ENCODE assay signal across 12 cellular contexts in the genomic region with DNA sequence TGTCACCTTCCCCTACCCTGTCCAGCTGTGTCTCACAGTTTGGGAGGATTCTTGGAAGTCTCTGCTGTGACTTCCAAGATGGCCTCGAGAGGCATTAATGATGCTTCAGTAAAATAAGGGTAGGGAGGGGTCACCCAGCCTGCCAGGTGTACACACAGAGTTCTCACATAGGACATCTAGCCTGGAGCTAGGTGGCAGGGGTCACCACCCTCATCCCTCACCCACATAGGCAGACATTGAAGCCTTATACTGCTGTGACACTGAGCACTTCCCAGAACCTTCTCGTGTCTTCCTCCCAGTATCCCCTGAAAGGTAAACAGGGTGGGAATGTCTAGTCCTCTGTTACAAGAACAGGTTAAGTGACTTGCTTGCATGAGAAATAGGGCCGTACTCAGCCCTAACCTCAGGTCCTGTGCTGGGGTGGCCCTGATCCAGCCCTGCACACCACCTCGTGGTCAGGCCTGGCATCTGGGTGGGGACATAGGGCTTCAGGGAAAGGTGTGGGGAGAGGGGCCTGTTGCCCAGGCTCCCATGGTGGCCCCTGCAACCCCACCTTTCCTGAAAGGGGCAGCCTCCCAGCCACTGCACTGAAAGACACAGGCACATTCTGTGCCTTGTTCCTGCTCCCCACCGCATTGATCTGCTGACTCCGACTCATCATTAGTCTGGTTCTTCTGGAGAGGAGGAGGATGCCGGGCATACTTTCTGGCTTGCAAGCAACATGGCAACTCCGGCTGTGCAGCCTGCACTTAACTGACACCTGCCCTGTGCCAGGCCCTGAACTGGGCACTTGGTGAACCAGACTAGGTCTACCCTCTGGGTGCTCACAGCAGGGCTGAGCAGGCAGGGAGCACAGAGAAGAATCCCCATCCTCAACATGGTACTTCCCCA. TPM values are rescaled to one million over a fixed set of nuclear protein-coding genes. Genes with fewer than 3 reads are reported as not detected.
DNase-seq lines count a peak whose midpoint lies in the region.
"Had no signal": no experiment of that assay in that cellular context is flagged by ENCODE, and none has a peak within 500 bp of the region (broad histone marks: within the 10 kb centered on the region; RNA-seq: fewer than 3 reads in every experiment).

No MANE protein-coding gene starts in this region.

- no peaks in the 10 kb centered on the region for H3K9me3 ChIP-seq in endocrine pancreas (ENCODE audit: control insufficient read depth, low read length)
- H3K9me3 ChIP-seq in muscle layer of colon (ENCODE audit: low read length), result no peaks in the 10 kb centered on the region
- H3K9me3 ChIP-seq: SJSA1 had no signal

- no peaks in the 10 kb centered on the region for H3K27me3 ChIP-seq in endocrine pancreas (ENCODE audit: control insufficient read depth, insufficient read depth, low read length)
- H3K27me3 ChIP-seq in muscle layer of colon (ENCODE audit: control insufficient read depth in 1 of 2, insufficient read depth in 2 of 2, low read length in 2 of 2), result no peaks in the 10 kb centered on the region

- no peaks in the 10 kb centered on the region for H3K36me3 ChIP-seq in endocrine pancreas (ENCODE audit: control insufficient read depth, insufficient read depth, low read length)
- H3K36me3 ChIP-seq in muscle layer of colon (ENCODE audit: insufficient read depth, low read length), result peaks cover 16% of the 10 kb centered on the region

- H3K4me3 ChIP-seq in endocrine pancreas (ENCODE audit: control insufficient read depth, insufficient read depth, low read length) (no peak overlapping the region), muscle layer of colon (ENCODE audit: low read depth in 1 of 2, low read length in 2 of 2) (no peak overlapping the region)
- H3K4me3 ChIP-seq: SJSA1 had no signal

- H3K27ac ChIP-seq in muscle layer of colon (ENCODE audit: low read depth, low read length), result peak overlapping the region; percentile 75
- H3K27ac ChIP-seq: HL-60, SJSA1 had no signal

- peak; percentile 36 for DNase-seq in AG08395 (ENCODE audit: low spot score)
- DNase-seq in HT1080 (ENCODE audit: low read depth), result peak; percentile 64
- DNase-seq in DMS79 (lab: John Stamatoyannopoulos, UW), result no peak
- DNase-seq in NCI-H1092 treated with DMSO at 0.1 percent for 48 hours (lab: John Stamatoyannopoulos, UW), result no peak
- no peak for DNase-seq in activated CD8-positive, alpha-beta memory T cell treated with anti-CD3 and anti-CD28 coated beads, Interleukin-2, amount 50 U/mL, for 48 hours
- no peak for DNase-seq in NCI-H1105 treated with DMSO at 0.1 percent for 48 hours (lab: John Stamatoyannopoulos, UW)
- DNase-seq: activated CD8-positive, alpha-beta memory T cell treated with anti-CD3 and anti-CD28 coated beads for 24 hours had no signal

- H3K9ac ChIP-seq in endocrine pancreas (ENCODE audit: control insufficient read depth, insufficient read depth, low read length) (peak overlapping the region; percentile 5), muscle layer of colon (ENCODE audit: low read length) (no peak overlapping the region)

- H3K4me1 ChIP-seq in endocrine pancreas (ENCODE audit: control insufficient read depth, insufficient read depth, low read length) (no peaks in the 10 kb centered on the region), muscle layer of colon (ENCODE audit: insufficient read depth, low read length) (peaks cover 54% of the 10 kb centered on the region)

RNA-seq across cellular contexts. Expression of a gene that starts 3.6 kb away (rescaled TPM):
- 3.2 and 3.6 TPM in 2 replicates for total RNA-seq in HT1080 (2014; rRNA removed; shearing (Covaris generic))
- 2.3 and 2.7 TPM in 2 replicates for polyA plus RNA-seq in HT1080 (2015; cell fraction: cytosol; rRNA removed)
- 4.5 and 5.1 TPM in 2 replicates for polyA plus RNA-seq in HT1080 (2015; cell fraction: nucleus; rRNA removed)

RNA-seq across cellular contexts. Expression of a gene that starts 20.7 kb away (rescaled TPM):
- 16.8 and 25.7 TPM in 2 replicates for total RNA-seq in HT1080 (2014; rRNA removed; shearing (Covaris generic))
- 47.0 and 60.9 TPM in 2 replicates for polyA plus RNA-seq in HT1080 (2015; cell fraction: cytosol; rRNA removed)
- 26.8 and 27.0 TPM in 2 replicates for polyA plus RNA-seq in HT1080 (2015; cell fraction: nucleus; rRNA removed)

RNA-seq across cellular contexts. Expression of a gene that starts 21.4 kb away (rescaled TPM):
- 2.0 and 2.8 TPM in 2 replicates for total RNA-seq in HT1080 (2014; rRNA removed; shearing (Covaris generic))
- 10.4 and 10.9 TPM in 2 replicates for polyA plus RNA-seq in HT1080 (2015; cell fraction: cytosol; rRNA removed)
- 9.1 and 14.4 TPM in 2 replicates for polyA plus RNA-seq in HT1080 (2015; cell fraction: nucleus; rRNA removed)

RNA-seq across cellular contexts. Expression of a gene that starts 51.0 kb away (rescaled TPM):
- 0.32 and 0.50 TPM in 2 replicates for total RNA-seq in HT1080 (2014; rRNA removed; shearing (Covaris generic))
- 0.02 TPM in 1 of 2 replicates, not detected in the other for polyA plus RNA-seq in HT1080 (2015; cell fraction: cytosol; rRNA removed)
- 0.10 and 0.17 TPM in 2 replicates for polyA plus RNA-seq in HT1080 (2015; cell fraction: nucleus; rRNA removed)
- total RNA-seq: omental fat pad had no signal

Comparison
In these comparisons a context has a peak if more than half of its experiments do, and no peak if none do; other contexts are left out.
1. DNase-seq: peak in AG08395 (single experiment) and HT1080 (single experiment); none in DMS79 (single experiment), NCI-H1092 treated with DMSO at 0.1 percent for 48 hours (single experiment), activated CD8-positive, alpha-beta memory T cell treated with anti-CD3 and anti-CD28 coated beads, Interleukin-2, amount 50 U/mL, for 48 hours (single experiment) and NCI-H1105 treated with DMSO at 0.1 percent for 48 hours (single experiment).